In the genomic region with DNA sequence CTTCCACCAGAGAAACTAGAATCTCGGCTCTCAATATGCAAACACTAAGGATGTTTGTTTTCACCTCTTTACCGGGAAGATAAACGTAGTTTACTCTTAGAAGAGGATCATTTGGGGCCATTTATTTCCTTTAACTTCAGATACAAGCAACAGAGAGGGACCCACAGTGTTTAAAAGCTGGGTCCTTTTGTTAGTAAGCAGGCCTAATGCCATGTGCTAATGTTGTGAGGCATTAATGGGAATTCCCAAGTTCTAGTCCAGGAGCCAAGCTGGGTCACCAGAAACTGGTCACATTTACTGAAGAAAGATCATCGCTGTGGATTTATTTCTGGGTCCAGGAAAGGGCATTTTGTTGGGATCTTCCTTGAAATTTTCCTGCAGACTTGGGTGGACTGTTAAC, we compare ENCODE assay signal across 27 cellular contexts.
"Had no signal": no experiment of that assay in that cellular context is flagged by ENCODE, and none has a peak within 500 bp of the region (broad histone marks: within the 10 kb centered on the region; RNA-seq: fewer than 3 reads in every experiment).

No MANE protein-coding gene starts in this region.

- H3K9me3 Mint-ChIP-seq: activated CD8-positive, alpha-beta T cell treated with anti-CD3 and anti-CD28 coated beads for 36 hours; activated naive CD8-positive, alpha-beta T cell treated with anti-CD3 and anti-CD28 coated beads, Interleukin-2, amount 50 U/mL, for 24 hours had no signal

- H3K4me3 Mint-ChIP-seq: activated CD4-positive, alpha-beta T cell treated with anti-CD3 and anti-CD28 coated beads for 36 hours; activated CD8-positive, alpha-beta T cell treated with anti-CD3 and anti-CD28 coated beads for 36 hours; activated naive CD8-positive, alpha-beta T cell treated with anti-CD3 and anti-CD28 coated beads, Interleukin-2, amount 50 U/mL, for 24 hours; activated T-cell treated with anti-CD3 and anti-CD28 coated beads, Interleukin-2, amount 50 U/mL, for 72 hours had no signal

- H3K36me3 Mint-ChIP-seq: activated naive CD4-positive, alpha-beta T cell treated with anti-CD3 and anti-CD28 coated beads, Interleukin-2, amount 50 U/mL, for 72 hours had no signal

- H3K4me1 Mint-ChIP-seq: activated CD4-positive, alpha-beta T cell treated with anti-CD3 and anti-CD28 coated beads for 36 hours; activated naive CD8-positive, alpha-beta T cell treated with anti-CD3 and anti-CD28 coated beads, Interleukin-2, amount 50 U/mL, for 24 hours had no signal

- DNase-seq: activated CD4-positive, alpha-beta T cell treated with anti-CD3 and anti-CD28 coated beads for 36 hours; activated CD8-positive, alpha-beta memory T cell treated with anti-CD3 and anti-CD28 coated beads, Interleukin-2, amount 50 U/mL, for 4 hours; activated CD8-positive, alpha-beta T cell treated with anti-CD3 and anti-CD28 coated beads for 36 hours; activated naive CD8-positive, alpha-beta T cell treated with anti-CD3 and anti-CD28 coated beads, Interleukin-2, amount 50 U/mL, for 24 hours; activated T-cell treated with anti-CD3 and anti-CD28 coated beads, Interleukin-2, amount 50 U/mL, for 72 hours; amniotic stem cell; body of pancreas; KG1; NCI-H1048; NCI-H146; NCI-H187 treated with DMSO at 0.1 percent for 48 hours; NCI-H2107; NCI-H2171 treated with DMSO at 0.1 percent for 48 hours; NCI-H226; NCI-H526; NCI-H774; OCI-M1; RPMI8226; SJCRH30; SK-N-SH; T-helper 1 cell; WERI-Rb-1 had no signal

- H3K27ac ChIP-seq: ascending aorta, body of pancreas, SJCRH30, WERI-Rb-1 had no signal

- H3K27me3 Mint-ChIP-seq: activated CD8-positive, alpha-beta T cell treated with anti-CD3 and anti-CD28 coated beads for 36 hours; activated naive CD8-positive, alpha-beta T cell treated with anti-CD3 and anti-CD28 coated beads, Interleukin-2, amount 50 U/mL, for 24 hours had no signal

- H3K9me3 ChIP-seq: ascending aorta, body of pancreas, SJCRH30, SK-N-SH had no signal

- ATAC-seq: activated CD4-positive, alpha-beta T cell treated with anti-CD3 and anti-CD28 coated beads for 36 hours; activated CD8-positive, alpha-beta T cell treated with anti-CD3 and anti-CD28 coated beads for 36 hours; activated naive CD4-positive, alpha-beta T cell treated with anti-CD3 and anti-CD28 coated beads, Interleukin-2, amount 50 U/mL, for 72 hours; activated naive CD8-positive, alpha-beta T cell treated with anti-CD3 and anti-CD28 coated beads, Interleukin-2, amount 50 U/mL, for 24 hours; activated T-cell treated with anti-CD3 and anti-CD28 coated beads, Interleukin-2, amount 50 U/mL, for 72 hours; body of pancreas; Panc1; Right ventricle myocardium inferior had no signal

- H3K4me3 ChIP-seq: body of pancreas, SJCRH30 had no signal

- H3K36me3 ChIP-seq: ascending aorta, SJCRH30, WERI-Rb-1 had no signal

- H3K27ac Mint-ChIP-seq: activated CD4-positive, alpha-beta T cell treated with anti-CD3 and anti-CD28 coated beads for 36 hours; activated CD8-positive, alpha-beta T cell treated with anti-CD3 and anti-CD28 coated beads for 36 hours; activated naive CD4-positive, alpha-beta T cell treated with anti-CD3 and anti-CD28 coated beads, Interleukin-2, amount 50 U/mL, for 72 hours; activated naive CD8-positive, alpha-beta T cell treated with anti-CD3 and anti-CD28 coated beads, Interleukin-2, amount 50 U/mL, for 24 hours; activated T-cell treated with anti-CD3 and anti-CD28 coated beads, Interleukin-2, amount 50 U/mL, for 72 hours; activated T-helper 2 cell treated with anti-CD3 and anti-CD28 coated beads, Interferon-gamma antibody, Interleukin-2, Interleukin-4, amounts not matched to agents 10 μg/mL and 5 μg/mL and 100 μg/mL, durations not matched to agents 14 hours and 24 hours and 36 hours had no signal

- H3K4me1 ChIP-seq: body of pancreas, SJCRH30 had no signal

- H3K4me2 ChIP-seq: SK-N-SH had no signal

- H3K9me2 ChIP-seq: SK-N-SH had no signal

- H3K27me3 ChIP-seq: ascending aorta, body of pancreas, SJCRH30 had no signal

- H3K9ac ChIP-seq: SK-N-SH had no signal
